In genomic region chr1:161994153-161994814, GRCh38 we compare ENCODE assay signal across 18 cellular contexts. TPM values are rescaled to one million over a fixed set of nuclear protein-coding genes. Genes with fewer than 3 reads are reported as not detected.
DNase-seq lines count a peak whose midpoint lies in the region; ATAC-seq and TF ChIP-seq lines count a peak whose summit lies in the region.
"Had no signal": no experiment of that assay in that cellular context is flagged by ENCODE, and none has a peak within 500 bp of the region (broad histone marks: within the 10 kb centered on the region; RNA-seq: fewer than 3 reads in every experiment).

No MANE protein-coding gene starts in this region.

- no peak overlapping the region for H4K8ac ChIP-seq in neuronal stem cell (ENCODE audit: low read depth, low read length)

- no peaks in the 10 kb centered on the region for H3K79me1 ChIP-seq in neuronal stem cell (ENCODE audit: low read depth, low read length)

- no peak overlapping the region for H3K18ac ChIP-seq in neuronal stem cell (ENCODE audit: low read length)

- H2BK120ac ChIP-seq in neuronal stem cell (ENCODE audit: low read depth, low read length), result no peak overlapping the region

- H2BK5ac ChIP-seq in neuronal stem cell (ENCODE audit: low read length), result no peak overlapping the region

- H3K14ac ChIP-seq in neuronal stem cell (ENCODE audit: low read length), result peak overlapping the region; percentile 21

- WGBS in neuronal stem cell (ENCODE audit: extremely low coverage in 2 of 2, insufficient read length in 2 of 2, insufficient replicate concordance in 1 of 2), 2 donors, result no CpG with 5 or more reads among the region's 11 CpGs

- peak; percentile 45 for ATAC-seq in Right ventricle myocardium inferior
- no peak for ATAC-seq in HG03095 (IDR thresholded peaks at IDR 0.05; ENCODE audit: unreplicated experiment)
- ATAC-seq: activated CD8-positive, alpha-beta T cell treated with anti-CD3 and anti-CD28 coated beads, Interleukin-2, amount 10 ng/mL, durations not matched to agents 7 days and 5 days; HCT116 had no signal

- no peak for TF ChIP-seq POLR2A in vagina (IDR thresholded peaks at IDR 0.05)

- H3K36me3 ChIP-seq in right atrium auricular region (no peaks in the 10 kb centered on the region), neuronal stem cell (replicated peaks in 1 of 2; ENCODE audit: control insufficient read depth in 2 of 2, insufficient read depth in 2 of 2, low read length in 2 of 2) (peaks cover 0 to 3% of the 10 kb centered on the region in 2 donors), vagina (no peaks in the 10 kb centered on the region)

- H2AFZ ChIP-seq in neuronal stem cell (ENCODE audit: low read length), result no peak overlapping the region

- H2BK15ac ChIP-seq in neuronal stem cell (ENCODE audit: low read length), result no peak overlapping the region

- H3K4me2 ChIP-seq in neuronal stem cell (ENCODE audit: insufficient read depth, low read length, poor library complexity, severe bottlenecking), result no peak overlapping the region

- H3K27me3 ChIP-seq in right atrium auricular region, result no peaks in the 10 kb centered on the region
- H3K27me3 ChIP-seq in neuronal stem cell (ENCODE audit: control insufficient read depth in 3 of 3, insufficient read depth in 3 of 3, low read depth in 1 of 3, low read length in 3 of 3), result no peaks in the 10 kb centered on the region
- H3K27me3 ChIP-seq in vagina, result no peaks in the 10 kb centered on the region
- H3K27me3 ChIP-seq: thyroid gland had no signal

- H3K9ac ChIP-seq in neuronal stem cell (ENCODE audit: low read depth, low read length, poor library complexity), result no peak overlapping the region

- H4K91ac ChIP-seq in neuronal stem cell (ENCODE audit: low read depth, low read length, poor library complexity), result no peak overlapping the region

- no peak overlapping the region for H3K4ac ChIP-seq in neuronal stem cell (ENCODE audit: low read length)

- H3K9me3 ChIP-seq in right atrium auricular region (no peaks in the 10 kb centered on the region), neuronal stem cell (replicated peaks in 1 of 2; ENCODE audit: control insufficient read depth in 2 of 2, insufficient read depth in 1 of 2, low read depth in 1 of 2, low read length in 2 of 2) (peaks cover 0 to 8% of the 10 kb centered on the region in 2 donors), vagina (no peaks in the 10 kb centered on the region)
- H3K9me3 ChIP-seq: thyroid gland had no signal

- no peak overlapping the region for H2BK12ac ChIP-seq in neuronal stem cell (ENCODE audit: low read length)

- no peak overlapping the region for H2AK5ac ChIP-seq in neuronal stem cell (ENCODE audit: low read depth, low read length)

- H3K4me3 ChIP-seq in right atrium auricular region (no peak overlapping the region), fibroblast of the aortic adventitia (ENCODE audit: low read depth, low read length) (no peak overlapping the region), neuronal stem cell (ENCODE audit: low read length in 2 of 2) (no peak overlapping the region), vagina (no peak overlapping the region)
- H3K4me3 ChIP-seq: thyroid gland had no signal

- no peak overlapping the region for H3K23ac ChIP-seq in neuronal stem cell (ENCODE audit: low read depth, low read length, poor library complexity)

- no peak for DNase-seq in Right ventricle myocardium inferior (ENCODE audit: missing footprints)
- no peak for DNase-seq in right atrium auricular region (ENCODE audit: low spot score)
- DNase-seq in fibroblast of the aortic adventitia (ENCODE audit: low read depth), result peak; percentile 68
- DNase-seq in neuronal stem cell (ENCODE audit: low spot score), result no peak
- no peak for DNase-seq in vagina (ENCODE audit: extremely low spot score in 2 of 2)
- no peak for DNase-seq in effector CD8-positive, alpha-beta T cell (lab: John Stamatoyannopoulos, UW)
- DNase-seq in KG1 (lab: John Stamatoyannopoulos, UW), result no peak
- DNase-seq: activated CD8-positive, alpha-beta T cell treated with anti-CD3 and anti-CD28 coated beads, Interleukin-2, amount 10 ng/mL, durations not matched to agents 7 days and 5 days; activated naive CD4-positive, alpha-beta T cell treated with Interleukin-2 at 50 U/mL for 16 hours; DMS153; effector CD4-positive, alpha-beta T cell; mesendoderm; NCI-H1105; NCI-H446 treated with DMSO at 0.1 percent for 48 hours; retina; thyroid gland had no signal

- H3K27ac ChIP-seq in right atrium auricular region (no peak overlapping the region), neuronal stem cell (replicated peaks; ENCODE audit: low read length) (no peak overlapping the region), vagina (peak overlapping the region; percentile 40)
- H3K27ac ChIP-seq: thyroid gland had no signal

- intact Hi-C loops in Right ventricle myocardium inferior (cut with DNase I) (no loop called here), vagina (cut with DNase I) (no loop called here)

- H3K4me1 ChIP-seq in right atrium auricular region (no peaks in the 10 kb centered on the region), neuronal stem cell (ENCODE audit: control insufficient read depth in 2 of 2, insufficient read depth in 1 of 2, low read depth in 1 of 2, low read length in 2 of 2) (peaks cover 0 to 1% of the 10 kb centered on the region in 2 donors), vagina (peaks cover 14% of the 10 kb centered on the region)
- H3K4me1 ChIP-seq: thyroid gland had no signal

- TF ChIP-seq CTCF in right atrium auricular region (IDR thresholded peaks at IDR 0.05), result no peak
- TF ChIP-seq CTCF in fibroblast of the aortic adventitia (IDR thresholded peaks at IDR 0.05; ENCODE audit: insufficient read depth, low read length), result no peak
- no peak for TF ChIP-seq CTCF in vagina (IDR thresholded peaks at IDR 0.05)

RNA-seq across cellular contexts. Expression of gene OLFML2B, which starts 29.4 kb away (rescaled TPM):
- total RNA-seq in Right ventricle myocardium inferior, result 4.2 TPM
- 1 to 10 TPM; 4.5 to 9.2 TPM for total RNA-seq in right atrium auricular region
- total RNA-seq in fibroblast of the aortic adventitia (ENCODE audit: low replicate concordance), result 12.0 and 14.5 TPM in 2 replicates
- polyA plus RNA-seq in neuronal stem cell (2013, experiment 1 of 2), result 6.2 TPM
- 6.6 TPM for polyA plus RNA-seq in neuronal stem cell (2013, experiment 2 of 2)
- total RNA-seq in vagina, result 12.8 TPM
- total RNA-seq: activated CD8-positive, alpha-beta T cell treated with anti-CD3 and anti-CD28 coated beads, Interleukin-2, amount 10 ng/mL, durations not matched to agents 7 days and 5 days had no signal
